ENCODE assay signal across 18 cellular contexts in genomic region chr11:33377852-33378385, GRCh38. TPM values are rescaled to one million over a fixed set of nuclear protein-coding genes. Genes with fewer than 3 reads are reported as not detected.
A peak's percentile ranks its signal among the peaks of the same experiment; 100 is the strongest.
DNase-seq lines count a peak whose midpoint lies in the region; ATAC-seq and TF ChIP-seq lines count a peak whose summit lies in the region.
"Had no signal": no experiment of that assay in that cellular context is flagged by ENCODE, and none has a peak within 500 bp of the region (broad histone marks: within the 10 kb centered on the region; RNA-seq: fewer than 3 reads in every experiment).

No MANE protein-coding gene starts in this region.

- peaks cover 51% of the 10 kb centered on the region for H3K4me1 ChIP-seq in Karpas-422 (ENCODE audit: low read length)

- H3K9me3 Mint-ChIP-seq in brain (peaks cover 0 to 3% (median 0%) of the 10 kb centered on the region in 5 experiments), nephron (no peaks in the 10 kb centered on the region), natural killer cell (no peaks in the 10 kb centered on the region)
- H3K9me3 Mint-ChIP-seq: activated T-cell treated with anti-CD3 and anti-CD28 coated beads, Interleukin-2, amount 50 U/mL, for 24 hours; IgD-negative memory B cell; immature natural killer cell had no signal

- H3K27me3 ChIP-seq in Karpas-422 (ENCODE audit: low read length) = no peaks in the 10 kb centered on the region

- intact Hi-C loops in natural killer cell (cut with micrococcal nuclease) = no loop called here

- H3K27ac Mint-ChIP-seq in brain (peak overlapping the region in 2 of 5 experiments; percentile 10 to 56), nephron (no peak overlapping the region), natural killer cell (no peak overlapping the region), T-helper 17 cell (no peak overlapping the region)
- H3K27ac Mint-ChIP-seq: activated T-cell treated with anti-CD3 and anti-CD28 coated beads, Interleukin-2, amount 50 U/mL, for 24 hours; IgD-negative memory B cell; immature natural killer cell had no signal

- H3K4me3 Mint-ChIP-seq in brain (peak overlapping the region; percentile 84 to 89 (median 87)), nephron (peak overlapping the region; percentile 70 to 83 (median 76)), natural killer cell (no peak overlapping the region), T-helper 17 cell (no peak overlapping the region)
- H3K4me3 Mint-ChIP-seq: activated T-cell treated with anti-CD3 and anti-CD28 coated beads, Interleukin-2, amount 50 U/mL, for 24 hours; immature natural killer cell had no signal

- no peaks in the 10 kb centered on the region for H3K9me2 ChIP-seq in Karpas-422 (replicated peaks; ENCODE audit: insufficient read depth, low read length)

- peak overlapping the region; percentile 73 for H3K4me2 ChIP-seq in Karpas-422 (ENCODE audit: low read depth, low read length, poor library complexity, severe bottlenecking)

- H4K20me1 ChIP-seq in Karpas-422 (ENCODE audit: insufficient read depth, low read depth, low read length) = no peaks in the 10 kb centered on the region

- H3K27ac ChIP-seq in Karpas-422 (ENCODE audit: low read length) = no peak overlapping the region
- H3K27ac ChIP-seq: suprapubic skin had no signal

- H2AFZ ChIP-seq in Karpas-422 (ENCODE audit: low read length) = no peak overlapping the region

- ATAC-seq in natural killer cell = no peak
- ATAC-seq in T-helper 17 cell = no peak
- ATAC-seq in HG03025 (IDR thresholded peaks at IDR 0.05; ENCODE audit: low FRiP score, unreplicated experiment) = no peak

- H3K27me3 Mint-ChIP-seq in brain (peaks cover 7% of the 10 kb centered on the region), nephron (ENCODE audit: low read depth) (peaks cover 44% of the 10 kb centered on the region), natural killer cell (ENCODE audit: low read depth in 2 of 2) (peaks cover 34 to 43% of the 10 kb centered on the region in 2 donors), T-helper 17 cell (peaks cover 27% of the 10 kb centered on the region)

- H3K36me3 ChIP-seq in Karpas-422 (ENCODE audit: insufficient read depth, low read length) = no peaks in the 10 kb centered on the region
- H3K36me3 ChIP-seq: suprapubic skin had no signal

- H3K79me2 ChIP-seq in Karpas-422 (ENCODE audit: low read length) = no peaks in the 10 kb centered on the region

- H3K36me3 Mint-ChIP-seq in brain (no peaks in the 10 kb centered on the region), nephron (ENCODE audit: low read depth) (no peaks in the 10 kb centered on the region), natural killer cell (no peaks in the 10 kb centered on the region), T-helper 17 cell (ENCODE audit: low read depth) (peaks cover 3% of the 10 kb centered on the region)
- H3K36me3 Mint-ChIP-seq: immature natural killer cell had no signal

- DNase-seq in AG09309 (ENCODE audit: low read depth) (no peak), Karpas-422 (no peak), natural killer cell (no peak), T-helper 17 cell (no peak), NCI-H446 treated with DMSO at 0.1 percent for 48 hours (lab: John Stamatoyannopoulos, UW) (no peak)
- DNase-seq: activated CD4-positive, alpha-beta T cell treated with anti-CD3 and anti-CD28 coated beads, Interleukin-2, amount 50 U/mL, for 48 hours; activated T-cell treated with anti-CD3 and anti-CD28 coated beads, Interleukin-2, amount 50 U/mL, for 24 hours; cerebellar nuclear complex; immature natural killer cell; NCI-H2029 treated with DMSO at 0.1 percent for 48 hours; NCI-H526; nucleus accumbens; stimulated activated CD4-positive, alpha-beta T cell treated with anti-CD3 and anti-CD28 coated beads, Interleukin-4, amount 100 ng/mL, for 4 hours had no signal

- H3K9me3 ChIP-seq in Karpas-422 (ENCODE audit: low read length) (no peaks in the 10 kb centered on the region), T-helper 17 cell (ENCODE audit: control insufficient read depth, low read length, poor library complexity, severe bottlenecking) (no peaks in the 10 kb centered on the region)
- H3K9me3 ChIP-seq: suprapubic skin had no signal

- TF ChIP-seq CTCF in AG09309 (IDR thresholded peaks at IDR 0.05; ENCODE audit: control insufficient read depth, insufficient read depth, low read depth, low read length, missing control alignments) (no peak), brain (conservative IDR thresholded peaks at IDR 0.05) (no peak), nephron (IDR thresholded peaks at IDR 0.05; ENCODE audit: unreplicated experiment in 3 of 3) (no peak), natural killer cell (IDR thresholded peaks at IDR 0.05) (no peak)

- peaks cover 10% of the 10 kb centered on the region for H3K4me1 Mint-ChIP-seq in brain
- H3K4me1 Mint-ChIP-seq in nephron = peaks cover 13% of the 10 kb centered on the region
- H3K4me1 Mint-ChIP-seq in natural killer cell = no peaks in the 10 kb centered on the region
- peaks cover 6% of the 10 kb centered on the region for H3K4me1 Mint-ChIP-seq in T-helper 17 cell

- H3K4me3 ChIP-seq in AG09309 (ENCODE audit: control insufficient read depth, low read depth, low read length) (peak overlapping the region; percentile 65), Karpas-422 (ENCODE audit: low read length) (no peak overlapping the region)
- H3K4me3 ChIP-seq: suprapubic skin had no signal

- no peak overlapping the region for H3K9ac ChIP-seq in Karpas-422 (ENCODE audit: low read length)

RNA-seq across cellular contexts. Expression of gene KIAA1549L, which starts 2.0 kb away (rescaled TPM):
- total RNA-seq in Karpas-422 (2014; rRNA removed; shearing (Covaris generic); ENCODE audit: low replicate concordance) = 1.4 and 3.5 TPM in 2 replicates
- polyA plus RNA-seq in brain (ENCODE audit: insufficient read depth, low read depth, low replicate concordance) = 11.0 TPM
- total RNA-seq in natural killer cell (not detected), T-helper 17 cell (not detected)
- polyA plus RNA-seq: IgD-negative memory B cell, immature natural killer cell had no signal

Comparison
In these comparisons a context has a peak if more than half of its experiments do, and no peak if none do; other contexts are left out.
1. H3K4me3 Mint-ChIP-seq: peak in brain (5 of 5) and nephron (3 of 3); none in natural killer cell (single experiment) and T-helper 17 cell (single experiment).